ENCODE assay signal across 16 cellular contexts in genomic region chr9:128121924-128122808, GRCh38. TPM values are rescaled to one million over a fixed set of nuclear protein-coding genes. Genes with fewer than 3 reads are reported as not detected.
DNase-seq lines count a peak whose midpoint lies in the region; ATAC-seq and TF ChIP-seq lines count a peak whose summit lies in the region.
"Had no signal": no experiment of that assay in that cellular context is flagged by ENCODE, and none has a peak within 500 bp of the region (broad histone marks: within the 10 kb centered on the region; RNA-seq: fewer than 3 reads in every experiment).

No MANE protein-coding gene starts in this region.

- peaks cover 19% of the 10 kb centered on the region for H3K79me2 ChIP-seq in osteoblast (ENCODE audit: insufficient read depth, low read length)

- ATAC-seq in RWPE2 (ENCODE audit: low read depth) (no peak), right cardiac atrium (no peak)

- peaks cover 15% of the 10 kb centered on the region for H3K36me3 ChIP-seq in RWPE2 (ENCODE audit: low read depth)
- peaks cover 13% of the 10 kb centered on the region for H3K36me3 ChIP-seq in osteoblast (ENCODE audit: insufficient read depth, low read length)
- H3K36me3 ChIP-seq in uterus = no peaks in the 10 kb centered on the region

- intact Hi-C loops in CD14-positive monocyte (cut with micrococcal nuclease) = no loop called here
- intact Hi-C loops in right cardiac atrium (cut with DNase I) = no loop called here
- intact Hi-C loops in activated T-helper 1 cell treated with anti-CD3 and anti-CD28 coated beads, Interleukin-12 subunit alpha, Interleukin-12 subunit beta, Interleukin-2, Interleukin-4 antibody, amounts not matched to agents 30 ng/mL and 10 ng/mL and 1 ng/mL, durations not matched to agents 14 hours and 24 hours and 36 hours (cut with micrococcal nuclease) = no loop called here
- intact Hi-C loops in uterus (cut with DNase I; ENCODE audit: low total_unique reads) = loop anchor here (5.0 kb wide), 1 partner anchor 180 kb away; no protein-coding TSS in a partner anchor

- H3K4me3 Mint-ChIP-seq in CD14-positive monocyte = no peak overlapping the region
- H3K4me3 Mint-ChIP-seq in activated T-helper 1 cell treated with anti-CD3 and anti-CD28 coated beads, Interleukin-12 subunit alpha, Interleukin-12 subunit beta, Interleukin-2, Interleukin-4 antibody, amounts not matched to agents 30 ng/mL and 10 ng/mL and 1 ng/mL, durations not matched to agents 14 hours and 24 hours and 36 hours = no peak overlapping the region
- H3K4me3 Mint-ChIP-seq: H9 had no signal

- H3K27ac ChIP-seq in RWPE2 (ENCODE audit: poor library complexity, severe bottlenecking) (no peak overlapping the region), right cardiac atrium (ENCODE audit: low read length) (no peak overlapping the region), osteoblast (ENCODE audit: low read depth, low read length) (no peak overlapping the region), uterus (no peak overlapping the region)
- H3K27ac ChIP-seq: PC-9 had no signal

- TF ChIP-seq POLR2A in uterus (IDR thresholded peaks at IDR 0.05) = no peak

- peaks cover 6% of the 10 kb centered on the region for H3K4me1 ChIP-seq in RWPE2 (ENCODE audit: insufficient read depth, poor library complexity, severe bottlenecking)
- peaks cover 3% of the 10 kb centered on the region for H3K4me1 ChIP-seq in right cardiac atrium (ENCODE audit: control insufficient read depth, insufficient read depth, low read length)
- H3K4me1 ChIP-seq in osteoblast (ENCODE audit: insufficient read depth, low read length) = peaks cover 13% of the 10 kb centered on the region
- H3K4me1 ChIP-seq in uterus = peaks cover 5 to 14% of the 10 kb centered on the region in 2 donors

- DNase-seq in CD14-positive monocyte (ENCODE audit: low spot score) (peak; percentile 41), RWPE2 (ENCODE audit: low spot score) (peak; percentile 65), right cardiac atrium (peak; percentile 12 to 47 (median 37)), osteoblast (ENCODE audit: insufficient read length, low spot score, missing footprints) (peak; percentile 57), uterus (no peak), AG08395 (ENCODE audit: low spot score) (no peak), HuH-7.5 (ENCODE audit: low spot score) (no peak)
- DNase-seq in activated T-helper 1 cell treated with anti-CD3 and anti-CD28 coated beads, Interleukin-12 subunit alpha, Interleukin-12 subunit beta, Interleukin-2, Interleukin-4 antibody, amounts not matched to agents 30 ng/mL and 10 ng/mL and 1 ng/mL, durations not matched to agents 14 hours and 24 hours and 36 hours (ENCODE audit: low spot score) = no peak
- DNase-seq: BE2C, H9, Karpas-422, MM.1S, NCI-H1105, NCI-H1694 treated with DMSO at 0.1 percent for 48 hours, PC-9, SHP77 treated with DMSO at 0.1 percent for 48 hours had no signal

- H4K20me1 ChIP-seq in osteoblast (ENCODE audit: insufficient read depth, low read length) = peaks cover 14% of the 10 kb centered on the region

- H3K4me1 Mint-ChIP-seq in CD14-positive monocyte = peaks cover 32% of the 10 kb centered on the region
- peaks cover 35% of the 10 kb centered on the region for H3K4me1 Mint-ChIP-seq in activated T-helper 1 cell treated with anti-CD3 and anti-CD28 coated beads, Interleukin-12 subunit alpha, Interleukin-12 subunit beta, Interleukin-2, Interleukin-4 antibody, amounts not matched to agents 30 ng/mL and 10 ng/mL and 1 ng/mL, durations not matched to agents 14 hours and 24 hours and 36 hours (ENCODE audit: low read depth)

- H3K4me3 ChIP-seq in RWPE2 (ENCODE audit: severe bottlenecking) = no peak overlapping the region
- H3K4me3 ChIP-seq in right cardiac atrium (ENCODE audit: low read length) = no peak overlapping the region
- H3K4me3 ChIP-seq in osteoblast (ENCODE audit: insufficient read depth, low read length) = no peak overlapping the region
- no peak overlapping the region for H3K4me3 ChIP-seq in uterus
- H3K4me3 ChIP-seq: PC-9 had no signal

- no peak overlapping the region for H3K27ac Mint-ChIP-seq in CD14-positive monocyte
- H3K27ac Mint-ChIP-seq in activated T-helper 1 cell treated with anti-CD3 and anti-CD28 coated beads, Interleukin-12 subunit alpha, Interleukin-12 subunit beta, Interleukin-2, Interleukin-4 antibody, amounts not matched to agents 30 ng/mL and 10 ng/mL and 1 ng/mL, durations not matched to agents 14 hours and 24 hours and 36 hours = no peak overlapping the region
- H3K27ac Mint-ChIP-seq: H9 had no signal

- no peak overlapping the region for H2AFZ ChIP-seq in osteoblast (ENCODE audit: low read length)
- H2AFZ ChIP-seq: PC-9 had no signal

- H3K9me3 ChIP-seq in RWPE2 (ENCODE audit: severe bottlenecking) = no peaks in the 10 kb centered on the region
- no peaks in the 10 kb centered on the region for H3K9me3 ChIP-seq in right cardiac atrium (ENCODE audit: control insufficient read depth, low read length)
- H3K9me3 ChIP-seq in osteoblast (ENCODE audit: low read depth, low read length) = no peaks in the 10 kb centered on the region
- H3K9me3 ChIP-seq in uterus = no peaks in the 10 kb centered on the region
- H3K9me3 ChIP-seq: BE2C had no signal

- no peak overlapping the region for H3K4me2 ChIP-seq in osteoblast (ENCODE audit: insufficient read depth, low read length)
- H3K4me2 ChIP-seq: PC-9 had no signal

- 86% methylated on average over 27 of the region's 27 CpGs for WGBS in right cardiac atrium

- TF ChIP-seq CTCF in CD14-positive monocyte (IDR thresholded peaks at IDR 0.05) (no peak), RWPE2 (IDR thresholded peaks at IDR 0.05; ENCODE audit: poor library complexity, severe bottlenecking) (no peak), osteoblast (IDR thresholded peaks at IDR 0.05; ENCODE audit: extremely low read depth, low read depth, low read length) (no peak), uterus (IDR thresholded peaks at IDR 0.05) (no peak)

- H3K27me3 Mint-ChIP-seq in CD14-positive monocyte (ENCODE audit: low read depth in 3 of 3) = peaks cover 2 to 6% (median 4%) of the 10 kb centered on the region in 3 donors
- H3K27me3 Mint-ChIP-seq in activated T-helper 1 cell treated with anti-CD3 and anti-CD28 coated beads, Interleukin-12 subunit alpha, Interleukin-12 subunit beta, Interleukin-2, Interleukin-4 antibody, amounts not matched to agents 30 ng/mL and 10 ng/mL and 1 ng/mL, durations not matched to agents 14 hours and 24 hours and 36 hours (ENCODE audit: insufficient read depth) = no peaks in the 10 kb centered on the region

- H3K36me3 Mint-ChIP-seq in CD14-positive monocyte = peaks cover 35 to 54% of the 10 kb centered on the region in 2 donors
- H3K36me3 Mint-ChIP-seq in activated T-helper 1 cell treated with anti-CD3 and anti-CD28 coated beads, Interleukin-12 subunit alpha, Interleukin-12 subunit beta, Interleukin-2, Interleukin-4 antibody, amounts not matched to agents 30 ng/mL and 10 ng/mL and 1 ng/mL, durations not matched to agents 14 hours and 24 hours and 36 hours (ENCODE audit: low read depth) = peaks cover 6% of the 10 kb centered on the region

- no peaks in the 10 kb centered on the region for H3K9me3 Mint-ChIP-seq in CD14-positive monocyte
- H3K9me3 Mint-ChIP-seq in activated T-helper 1 cell treated with anti-CD3 and anti-CD28 coated beads, Interleukin-12 subunit alpha, Interleukin-12 subunit beta, Interleukin-2, Interleukin-4 antibody, amounts not matched to agents 30 ng/mL and 10 ng/mL and 1 ng/mL, durations not matched to agents 14 hours and 24 hours and 36 hours = no peaks in the 10 kb centered on the region
- H3K9me3 Mint-ChIP-seq: H9 had no signal

- H3K27me3 ChIP-seq in RWPE2 (ENCODE audit: insufficient read depth, poor library complexity, severe bottlenecking) = no peaks in the 10 kb centered on the region
- H3K27me3 ChIP-seq in right cardiac atrium (ENCODE audit: control insufficient read depth, insufficient read depth) = no peaks in the 10 kb centered on the region
- no peaks in the 10 kb centered on the region for H3K27me3 ChIP-seq in osteoblast (ENCODE audit: insufficient read depth, low read length)
- no peaks in the 10 kb centered on the region for H3K27me3 ChIP-seq in uterus
- H3K27me3 ChIP-seq: BE2C had no signal

RNA-seq across cellular contexts. Expression of gene PTGES2, which starts 5.4 kb away (rescaled TPM):
- 10 to 100 TPM; 42.0 to 49.4 TPM for polyA plus RNA-seq in CD14-positive monocyte
- total RNA-seq in right cardiac atrium = 100 to 1,000 TPM; 122 to 128 (median 126) TPM
- 162 TPM for polyA plus RNA-seq in right cardiac atrium
- total RNA-seq in osteoblast = 42.7 and 50.3 TPM in 2 replicates
- 87.7 and 89.2 TPM in 2 replicates for total RNA-seq in activated T-helper 1 cell treated with anti-CD3 and anti-CD28 coated beads, Interleukin-12 subunit alpha, Interleukin-12 subunit beta, Interleukin-2, Interleukin-4 antibody, amounts not matched to agents 30 ng/mL and 10 ng/mL and 1 ng/mL, durations not matched to agents 14 hours and 24 hours and 36 hours
- 100 to 1,000 TPM in 1 of 4 donors, 10 to 100 TPM in 3; 21.5 to 173 (median 64.2) TPM for total RNA-seq in uterus

RNA-seq across cellular contexts. Expression of gene LCN2, which starts 27.1 kb away (rescaled TPM):
- polyA plus RNA-seq in CD14-positive monocyte (under 1 TPM in 1 of 2 donors, not detected in 1; 0.83 TPM), right cardiac atrium (0.16 TPM)
- total RNA-seq in right cardiac atrium (not detected), osteoblast (not detected in 2 replicates), uterus (1 to 10 TPM in 1 of 4 donors, under 1 TPM in 1, not detected in 2; 0.98 to 2.6 TPM)
- total RNA-seq in activated T-helper 1 cell treated with anti-CD3 and anti-CD28 coated beads, Interleukin-12 subunit alpha, Interleukin-12 subunit beta, Interleukin-2, Interleukin-4 antibody, amounts not matched to agents 30 ng/mL and 10 ng/mL and 1 ng/mL, durations not matched to agents 14 hours and 24 hours and 36 hours = not detected in 2 replicates
- total RNA-seq: H9 had no signal

RNA-seq across cellular contexts. Expression of gene BBLN, which starts 37.9 kb away (rescaled TPM):
- polyA plus RNA-seq in CD14-positive monocyte = 10 to 100 TPM; 51.5 to 54.5 TPM
- total RNA-seq in right cardiac atrium = 10 to 100 TPM; 41.6 to 58.0 (median 49.1) TPM
- polyA plus RNA-seq in right cardiac atrium = 138 TPM
- total RNA-seq in osteoblast = 24.5 and 33.3 TPM in 2 replicates
- 97.3 and 106 TPM in 2 replicates for total RNA-seq in activated T-helper 1 cell treated with anti-CD3 and anti-CD28 coated beads, Interleukin-12 subunit alpha, Interleukin-12 subunit beta, Interleukin-2, Interleukin-4 antibody, amounts not matched to agents 30 ng/mL and 10 ng/mL and 1 ng/mL, durations not matched to agents 14 hours and 24 hours and 36 hours
- total RNA-seq in uterus = 100 to 1,000 TPM in 2 of 4 donors, 10 to 100 TPM in 2; 31.3 to 198 (median 96.0) TPM

RNA-seq across cellular contexts. Expression of gene SLC25A25, which starts 54.1 kb away (rescaled TPM):
- 1 to 10 TPM; 5.1 to 6.3 TPM for polyA plus RNA-seq in CD14-positive monocyte
- total RNA-seq in right cardiac atrium = 10 to 100 TPM in 1 of 4 donors, 1 to 10 TPM in 3; 6.3 to 16.1 (median 7.0) TPM
- 5.8 TPM for polyA plus RNA-seq in right cardiac atrium
- total RNA-seq in osteoblast = 9.7 and 13.4 TPM in 2 replicates
- 13.4 and 13.5 TPM in 2 replicates for total RNA-seq in activated T-helper 1 cell treated with anti-CD3 and anti-CD28 coated beads, Interleukin-12 subunit alpha, Interleukin-12 subunit beta, Interleukin-2, Interleukin-4 antibody, amounts not matched to agents 30 ng/mL and 10 ng/mL and 1 ng/mL, durations not matched to agents 14 hours and 24 hours and 36 hours
- 10 to 100 TPM; 14.3 to 49.7 (median 49.0) TPM for total RNA-seq in uterus

RNA-seq across cellular contexts. Expression of gene NAIF1, which starts 55.0 kb away (rescaled TPM):
- polyA plus RNA-seq in CD14-positive monocyte (1 to 10 TPM; 4.6 to 5.6 TPM), right cardiac atrium (5.0 TPM)
- total RNA-seq in right cardiac atrium (1 to 10 TPM; 6.1 to 8.7 (median 6.4) TPM), osteoblast (10.1 and 10.6 TPM in 2 replicates), uterus (10 to 100 TPM in 2 of 4 donors, 1 to 10 TPM in 2; 3.8 to 27.4 (median 10.6) TPM)
- 11.5 and 12.2 TPM in 2 replicates for total RNA-seq in activated T-helper 1 cell treated with anti-CD3 and anti-CD28 coated beads, Interleukin-12 subunit alpha, Interleukin-12 subunit beta, Interleukin-2, Interleukin-4 antibody, amounts not matched to agents 30 ng/mL and 10 ng/mL and 1 ng/mL, durations not matched to agents 14 hours and 24 hours and 36 hours

Comparison
In these comparisons a context has a peak if more than half of its experiments do, and no peak if none do; other contexts are left out.
1. DNase-seq: peak in CD14-positive monocyte (single experiment), RWPE2 (single experiment), right cardiac atrium (3 of 3) and osteoblast (single experiment); none in activated T-helper 1 cell treated with anti-CD3 and anti-CD28 coated beads, Interleukin-12 subunit alpha, Interleukin-12 subunit beta, Interleukin-2, Interleukin-4 antibody, amounts not matched to agents 30 ng/mL and 10 ng/mL and 1 ng/mL, durations not matched to agents 14 hours and 24 hours and 36 hours (single experiment), uterus (0 of 2), AG08395 (single experiment) and HuH-7.5 (single experiment).